In the genomic region with DNA sequence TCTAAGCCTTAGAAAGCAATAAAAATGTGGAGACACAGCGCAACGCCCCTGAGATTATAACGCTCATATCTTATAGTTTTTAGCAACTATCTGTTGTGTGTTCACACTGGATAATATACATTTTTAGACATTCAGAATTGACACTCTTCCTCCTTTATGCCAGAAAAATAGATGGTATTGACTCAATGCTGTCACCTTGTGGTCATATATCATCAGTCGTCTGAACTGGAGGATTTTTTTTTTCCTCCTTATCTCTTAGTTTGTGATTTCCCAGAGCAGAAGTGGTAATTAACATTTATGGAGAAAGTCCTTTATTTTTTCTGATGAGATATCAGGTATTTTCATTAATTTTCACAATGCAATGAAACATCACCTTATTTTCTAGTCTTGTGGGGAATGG, we compare ENCODE assay signal across 12 cellular contexts.
A peak's percentile ranks its signal among the peaks of the same experiment; 100 is the strongest.
DNase-seq lines count a peak whose midpoint lies in the region; ATAC-seq, FAIRE-seq and TF ChIP-seq lines count a peak whose summit lies in the region.
"Had no signal": no experiment of that assay in that cellular context is flagged by ENCODE, and none has a peak within 500 bp of the region (broad histone marks: within the 10 kb centered on the region; RNA-seq: fewer than 3 reads in every experiment).

No MANE protein-coding gene starts in this region.

- H3K36me3 Mint-ChIP-seq in activated T-cell treated with anti-CD3 and anti-CD28 coated beads, Interleukin-2, amount 50 U/mL, for 4 hours (ENCODE audit: insufficient read depth) = no peaks in the 10 kb centered on the region
- H3K36me3 Mint-ChIP-seq: activated CD8-positive, alpha-beta memory T cell treated with anti-CD3 and anti-CD28 coated beads, Interleukin-2, amount 10 ng/mL, durations not matched to agents 7 days and 5 days; immature natural killer cell had no signal

- H3K36me3 ChIP-seq in H1 (ENCODE audit: control insufficient read depth in 2 of 4, insufficient read depth in 4 of 4, low read length in 3 of 4) = no peaks in the 10 kb centered on the region
- H3K36me3 ChIP-seq in parathyroid adenoma (ENCODE audit: control insufficient read depth, insufficient read depth, low read length) = no peaks in the 10 kb centered on the region

- H3K4me3 Mint-ChIP-seq in activated T-cell treated with anti-CD3 and anti-CD28 coated beads, Interleukin-2, amount 50 U/mL, for 4 hours = no peak overlapping the region
- H3K4me3 Mint-ChIP-seq: activated CD8-positive, alpha-beta memory T cell treated with anti-CD3 and anti-CD28 coated beads, Interleukin-2, amount 10 ng/mL, durations not matched to agents 7 days and 5 days; immature natural killer cell had no signal

- H4K5ac ChIP-seq in H1 (ENCODE audit: insufficient read length, low read depth, low read length) = no peak overlapping the region

- no peaks in the 10 kb centered on the region for H3K9me3 Mint-ChIP-seq in activated T-cell treated with anti-CD3 and anti-CD28 coated beads, Interleukin-2, amount 50 U/mL, for 4 hours

- DNase-seq in DMS 273 (lab: John Stamatoyannopoulos, UW; ENCODE audit: unreplicated experiment) (peak; percentile 14), DMS 273 treated with DMSO at 0.1 percent for 48 hours (lab: John Stamatoyannopoulos, UW) (no peak), NAMALWA (ENCODE audit: low spot score) (peak; percentile 48), H1 (ENCODE audit: low read depth in 1 of 2, low spot score in 2 of 2) (no peak)
- DNase-seq in activated T-cell treated with anti-CD3 and anti-CD28 coated beads, Interleukin-2, amount 50 U/mL, for 4 hours = no peak
- DNase-seq: 8988T; activated CD8-positive, alpha-beta memory T cell treated with anti-CD3 and anti-CD28 coated beads, Interleukin-2, amount 10 ng/mL, durations not matched to agents 7 days and 5 days; immature natural killer cell; stimulated activated naive CD4-positive, alpha-beta T cell had no signal

- H4K20me1 ChIP-seq in H1 (replicated peaks in 1 of 2; ENCODE audit: control insufficient read depth in 1 of 2, insufficient read depth in 2 of 2, low read length in 2 of 2) = no peaks in the 10 kb centered on the region

- H3K4me2 ChIP-seq in H1 (ENCODE audit: insufficient read depth in 1 of 2, low read depth in 2 of 2, low read length in 2 of 2) (no peak overlapping the region), parathyroid adenoma (ENCODE audit: low read length) (no peak overlapping the region)

- H3K79me1 ChIP-seq in H1 (ENCODE audit: low read depth, low read length) = no peaks in the 10 kb centered on the region

- H3K27me3 ChIP-seq in H1 (replicated peaks in 1 of 4; ENCODE audit: control insufficient read depth in 3 of 4, extremely low read depth in 1 of 4, insufficient read depth in 3 of 4, low read length in 3 of 4) = no peaks in the 10 kb centered on the region
- H3K27me3 ChIP-seq in parathyroid adenoma (ENCODE audit: control insufficient read depth, insufficient read depth, low read length) = no peaks in the 10 kb centered on the region

- H3K9ac ChIP-seq in H1 (replicated peaks in 1 of 4; ENCODE audit: extremely low read depth in 1 of 4, low read depth in 3 of 4, low read length in 3 of 4) (no peak overlapping the region), parathyroid adenoma (no peak overlapping the region)

- no peak overlapping the region for H3K14ac ChIP-seq in H1 (ENCODE audit: insufficient read length)

- H2AFZ ChIP-seq in H1 (ENCODE audit: low read length) (0 out of 2 replicates have a peak overlapping the region, but pooled peaks have one; percentile 49), parathyroid adenoma (peak overlapping the region; percentile 34)

- no peak for TF ChIP-seq EP300 in H1 (IDR thresholded peaks at IDR 0.05; ENCODE audit: borderline replicate concordance in 1 of 2, low read depth in 2 of 2, low read length in 2 of 2)

- H3K9me3 ChIP-seq in H1 (ENCODE audit: insufficient read depth in 2 of 2, low read depth in 1 of 2, low read length in 1 of 2) (no peaks in the 10 kb centered on the region), parathyroid adenoma (ENCODE audit: control insufficient read depth, low read length) (no peaks in the 10 kb centered on the region)

- no peak overlapping the region for H2BK120ac ChIP-seq in H1 (replicated peaks; ENCODE audit: low read depth, low read length)

- no peak overlapping the region for H2BK5ac ChIP-seq in H1 (ENCODE audit: low read depth, low read length)

- no peak overlapping the region for H4K8ac ChIP-seq in H1 (ENCODE audit: extremely low read depth, insufficient read depth, low read length)

- H2BK12ac ChIP-seq in H1 (ENCODE audit: low read depth, low read length) = no peak overlapping the region

- FAIRE-seq in H1 (lab: Jason Lieb, UNC) = peak; percentile 32

- H3K23ac ChIP-seq in H1 (ENCODE audit: insufficient read length) = no peak overlapping the region

- TF ChIP-seq CTCF in H1 (IDR thresholded peaks at IDR 0.05; ENCODE audit: control extremely low read depth in 1 of 3, insufficient read depth in 1 of 3, low read depth in 1 of 3, low read length in 3 of 3) (peak in 2 of 3 experiments; percentile 34 to 62; a peak in 2 of 4 replicates), parathyroid adenoma (IDR thresholded peaks at IDR 0.05) (peak; percentile 41)

- no peak overlapping the region for H4K91ac ChIP-seq in H1 (replicated peaks; ENCODE audit: insufficient read length, low read length)

- no peak for TF ChIP-seq POLR2A in H1 (IDR thresholded peaks at IDR 0.05; ENCODE audit: control extremely low read depth in 1 of 2, low read depth in 2 of 2, low read length in 2 of 2)

- H3K27me3 Mint-ChIP-seq in activated T-cell treated with anti-CD3 and anti-CD28 coated beads, Interleukin-2, amount 50 U/mL, for 4 hours (ENCODE audit: low read depth) = peaks cover 11% of the 10 kb centered on the region

- H3K27ac ChIP-seq in H1 (ENCODE audit: low read depth, low read length) (no peak overlapping the region), parathyroid adenoma (no peak overlapping the region)

- H3K4me1 ChIP-seq in H1 (replicated peaks in 1 of 4; ENCODE audit: control insufficient read depth in 3 of 4, insufficient read depth in 4 of 4, low read length in 3 of 4) = no peaks in the 10 kb centered on the region; a peak in 1 of 7 replicates
- no peaks in the 10 kb centered on the region for H3K4me1 ChIP-seq in parathyroid adenoma

- POLR2A ChIA-PET in H1 (lab: Charles Lee; ENCODE audit: partially characterized antibody) = no interaction called here

- no peaks in the 10 kb centered on the region for H3K4me1 Mint-ChIP-seq in activated T-cell treated with anti-CD3 and anti-CD28 coated beads, Interleukin-2, amount 50 U/mL, for 4 hours (ENCODE audit: low read depth)
- H3K4me1 Mint-ChIP-seq: activated CD8-positive, alpha-beta memory T cell treated with anti-CD3 and anti-CD28 coated beads, Interleukin-2, amount 10 ng/mL, durations not matched to agents 7 days and 5 days; immature natural killer cell had no signal

- no peak overlapping the region for H3K56ac ChIP-seq in H1 (replicated peaks; ENCODE audit: insufficient read length, low read depth, low read length)

- CTCF ChIA-PET in H1 (lab: Charles Lee; ENCODE audit: partially characterized antibody) = interaction anchor here (0.9 to 3.4 kb wide), 7 partner anchors 20 to 1103 kb away, joined by 3 to 9 read pairs (median 5); no protein-coding TSS in a partner anchor

- no peak overlapping the region for H2BK20ac ChIP-seq in H1 (ENCODE audit: low read length)

- H3K4me3 ChIP-seq in H1 (ENCODE audit: extremely low read depth in 1 of 4, insufficient read depth in 2 of 4, low read depth in 3 of 4, low read length in 4 of 4) (no peak overlapping the region), parathyroid adenoma (ENCODE audit: low read depth, low read length) (no peak overlapping the region)

- no peak overlapping the region for H2AK5ac ChIP-seq in H1 (ENCODE audit: low read depth, low read length)

- no peak overlapping the region for H3K18ac ChIP-seq in H1 (ENCODE audit: extremely low read depth, low read length)

- no peaks in the 10 kb centered on the region for H3K79me2 ChIP-seq in H1 (ENCODE audit: control insufficient read depth in 1 of 2, insufficient read depth in 2 of 2, low read length in 2 of 2)
- no peaks in the 10 kb centered on the region for H3K79me2 ChIP-seq in parathyroid adenoma

- H2BK15ac ChIP-seq in H1 (ENCODE audit: low read length) = no peak overlapping the region

- no peak overlapping the region for H3K4ac ChIP-seq in H1 (replicated peaks; ENCODE audit: insufficient read length, low read depth, low read length)

- peak; percentile 43 for TF ChIP-seq RAD21 in H1 (IDR thresholded peaks at IDR 0.05 in 1 of 2, conservative IDR thresholded peaks at IDR 0.05 in 1 of 2; ENCODE audit: low read depth in 2 of 2, low read length in 2 of 2)

- no peaks in the 10 kb centered on the region for H3K23me2 ChIP-seq in H1 (ENCODE audit: low read depth, low read length)

- 57% methylated on average over 4 of the region's 4 CpGs; no CpG with 5 or more reads in 1 of the 2 experiments for whole genome bisulfite sequencing in H1 (ENCODE audit: extremely low coverage in 1 of 2, insufficient coverage in 1 of 2, insufficient read length in 1 of 2, insufficient replicate concordance in 2 of 2, low coverage in 1 of 2, low lambda C conversion rate in 2 of 2, missing lambda C conversion rate in 1 of 2), 2 experiments

- ATAC-seq in GM18519 (IDR thresholded peaks at IDR 0.05; ENCODE audit: low FRiP score, unreplicated experiment) (no peak), GM19452 (IDR thresholded peaks at IDR 0.05; ENCODE audit: unreplicated experiment) (no peak)
- no peak for ATAC-seq in activated T-cell treated with anti-CD3 and anti-CD28 coated beads, Interleukin-2, amount 50 U/mL, for 4 hours
- ATAC-seq: activated CD8-positive, alpha-beta memory T cell treated with anti-CD3 and anti-CD28 coated beads, Interleukin-2, amount 10 ng/mL, durations not matched to agents 7 days and 5 days had no signal

TF ChIP-seq in H1, 55 proteins besides CTCF, POLR2A, EP300 and RAD21 (continues in another document):
- TF ChIP-seq SIX5 (IDR thresholded peaks at IDR 0.05; ENCODE audit: low read depth, low read length) (no peak), SP2 (IDR thresholded peaks at IDR 0.05; ENCODE audit: low read length) (no peak), ZNF274 (IDR thresholded peaks at IDR 0.05; ENCODE audit: borderline replicate concordance, extremely low read depth, low read length) (no peak), HDAC6 (IDR thresholded peaks at IDR 0.05; ENCODE audit: low read depth, low read length) (no peak), JUND (IDR thresholded peaks at IDR 0.05; ENCODE audit: low read length) (no peak), NRF1 (IDR thresholded peaks at IDR 0.05; ENCODE audit: low read depth, low read length) (no peak), SP4 (IDR thresholded peaks at IDR 0.05; ENCODE audit: low read length) (no peak), CHD2 (IDR thresholded peaks at IDR 0.05; ENCODE audit: low read length) (no peak), KDM1A (IDR thresholded peaks at IDR 0.05; ENCODE audit: borderline replicate concordance, low read length) (no peak), PHF8 (conservative IDR thresholded peaks at IDR 0.05; ENCODE audit: low read depth, low read length) (no peak), SAP30 (IDR thresholded peaks at IDR 0.05; ENCODE audit: insufficient read depth, insufficient replicate concordance, low read length) (no peak), SRF (IDR thresholded peaks at IDR 0.05; ENCODE audit: low read depth, low read length) (no peak), CEBPB (IDR thresholded peaks at IDR 0.05; ENCODE audit: low read depth, low read length) (no peak), EZH2 (IDR thresholded peaks at IDR 0.05; ENCODE audit: low read depth, low read length, severe bottlenecking) (no peak)

Comparison
In these comparisons a context has a peak if more than half of its experiments do, and no peak if none do; other contexts are left out.
1. DNase-seq: peak in DMS 273 (single experiment) and NAMALWA (single experiment); none in DMS 273 treated with DMSO at 0.1 percent for 48 hours (single experiment), H1 (0 of 2) and activated T-cell treated with anti-CD3 and anti-CD28 coated beads, Interleukin-2, amount 50 U/mL, for 4 hours (single experiment).